ENCODE assay signal across 12 cellular contexts in the genomic region with DNA sequence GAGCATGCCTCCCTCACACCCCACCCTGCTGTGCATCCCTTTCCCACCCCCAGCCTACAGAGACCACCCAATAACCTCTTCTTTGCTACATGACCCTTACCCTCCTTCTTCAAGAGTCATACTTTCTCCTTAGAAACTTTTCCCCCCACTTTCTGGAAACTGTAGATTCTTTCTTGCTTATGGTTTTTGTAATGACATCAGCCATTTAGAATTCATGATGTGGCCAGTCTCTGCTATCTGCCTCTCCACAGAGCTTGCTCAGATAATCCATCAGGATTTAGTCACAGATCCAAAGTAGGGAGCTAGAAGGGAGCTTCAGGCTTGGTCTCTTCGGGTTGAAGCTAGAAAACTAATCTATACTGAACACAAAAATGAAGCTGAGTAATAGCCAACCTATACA. TPM values are rescaled to one million over a fixed set of nuclear protein-coding genes. Genes with fewer than 3 reads are reported as not detected.
DNase-seq lines count a peak whose midpoint lies in the region; ATAC-seq and TF ChIP-seq lines count a peak whose summit lies in the region.
"Had no signal": no experiment of that assay in that cellular context is flagged by ENCODE, and none has a peak within 500 bp of the region (broad histone marks: within the 10 kb centered on the region; RNA-seq: fewer than 3 reads in every experiment).

No MANE protein-coding gene starts in this region.

- CTCF ChIA-PET in HEK293 (lab: Yijun Ruan, JAX), result interaction anchor here (0.5 kb wide), 1 partner anchor 102 kb away, joined by 4 read pairs; no protein-coding TSS in a partner anchor

- H3K27ac ChIP-seq in CD4-positive, CD25-positive, alpha-beta regulatory T cell (ENCODE audit: insufficient read depth, low read length, poor library complexity, severe bottlenecking), result peak overlapping the region; percentile 78
- H3K27ac ChIP-seq in HEK293 (ENCODE audit: extremely low read depth, low read depth, low read length), result no peak overlapping the region
- H3K27ac ChIP-seq in right atrium auricular region, result no peak overlapping the region

- H3K27ac Mint-ChIP-seq in CD4-positive, CD25-positive, alpha-beta regulatory T cell, result peak overlapping the region; percentile 92 to 93 (median 92)
- H3K27ac Mint-ChIP-seq in stimulated activated naive B cell treated with anti-CD40 and anti-IgM and Interleukin-4, amounts not matched to agents 10 μg/mL and 1 μg/mL and 100 μg/mL, for 72 hours, result no peak overlapping the region
- H3K27ac Mint-ChIP-seq: brain, nephron progenitor cell had no signal

- DNase-seq in CD4-positive, CD25-positive, alpha-beta regulatory T cell, result no peak
- peak; percentile 80 for DNase-seq in adipocyte (ENCODE audit: low read depth)
- peak; percentile 66 for DNase-seq in kidney glomerular epithelial cell (lab: John Stamatoyannopoulos, UW)
- no peak for DNase-seq in stimulated activated naive B cell treated with anti-CD40 and anti-IgM and Interleukin-4, amounts not matched to agents 10 μg/mL and 1 μg/mL and 100 μg/mL, for 72 hours
- DNase-seq in NCI-H446 (lab: John Stamatoyannopoulos, UW), result no peak
- DNase-seq in right atrium auricular region (ENCODE audit: low spot score), result no peak
- no peak for DNase-seq in AML-193 (lab: John Stamatoyannopoulos, UW)
- DNase-seq: GF-D8, NCI-H2029 treated with DMSO at 0.1 percent for 48 hours, nephron progenitor cell had no signal

- H3K4me3 ChIP-seq in CD4-positive, CD25-positive, alpha-beta regulatory T cell (ENCODE audit: low read depth, low read length), result peak overlapping the region; percentile 19
- no peak overlapping the region for H3K4me3 ChIP-seq in HEK293 (ENCODE audit: low read depth, low read length)
- no peak overlapping the region for H3K4me3 ChIP-seq in adipocyte (ENCODE audit: low read length)
- no peak overlapping the region for H3K4me3 ChIP-seq in right atrium auricular region

- no peaks in the 10 kb centered on the region for H3K9me3 ChIP-seq in CD4-positive, CD25-positive, alpha-beta regulatory T cell (ENCODE audit: control insufficient read depth in 2 of 2, low read length in 2 of 2)
- no peaks in the 10 kb centered on the region for H3K9me3 ChIP-seq in HEK293 (ENCODE audit: control insufficient read depth, insufficient read depth, low read depth, low read length)
- H3K9me3 ChIP-seq in adipocyte (ENCODE audit: control insufficient read depth, low read length), result no peaks in the 10 kb centered on the region
- no peaks in the 10 kb centered on the region for H3K9me3 ChIP-seq in right atrium auricular region

- H3K27me3 ChIP-seq in CD4-positive, CD25-positive, alpha-beta regulatory T cell (ENCODE audit: control insufficient read depth, insufficient read depth, low read length), result no peaks in the 10 kb centered on the region
- H3K27me3 ChIP-seq in adipocyte (replicated peaks; ENCODE audit: control insufficient read depth, insufficient read depth, low read length), result no peaks in the 10 kb centered on the region
- H3K27me3 ChIP-seq in right atrium auricular region, result no peaks in the 10 kb centered on the region

- H3K36me3 Mint-ChIP-seq in CD4-positive, CD25-positive, alpha-beta regulatory T cell, result peaks cover 23% of the 10 kb centered on the region
- H3K36me3 Mint-ChIP-seq in stimulated activated naive B cell treated with anti-CD40 and anti-IgM and Interleukin-4, amounts not matched to agents 10 μg/mL and 1 μg/mL and 100 μg/mL, for 72 hours, result peaks cover 4 to 18% of the 10 kb centered on the region in 2 donors

- peaks cover 4% of the 10 kb centered on the region for H3K27me3 Mint-ChIP-seq in CD4-positive, CD25-positive, alpha-beta regulatory T cell
- no peaks in the 10 kb centered on the region for H3K27me3 Mint-ChIP-seq in stimulated activated naive B cell treated with anti-CD40 and anti-IgM and Interleukin-4, amounts not matched to agents 10 μg/mL and 1 μg/mL and 100 μg/mL, for 72 hours
- H3K27me3 Mint-ChIP-seq: brain had no signal

- no peak overlapping the region for H3K9ac ChIP-seq in adipocyte (ENCODE audit: low read length)

- peaks cover 13 to 70% (median 40%) of the 10 kb centered on the region in 4 donors for H3K4me1 Mint-ChIP-seq in CD4-positive, CD25-positive, alpha-beta regulatory T cell
- no peaks in the 10 kb centered on the region for H3K4me1 Mint-ChIP-seq in stimulated activated naive B cell treated with anti-CD40 and anti-IgM and Interleukin-4, amounts not matched to agents 10 μg/mL and 1 μg/mL and 100 μg/mL, for 72 hours
- H3K4me1 Mint-ChIP-seq: brain had no signal

- peaks cover 0 to 7% (median 1%) of the 10 kb centered on the region in 7 donors for H3K9me3 Mint-ChIP-seq in CD4-positive, CD25-positive, alpha-beta regulatory T cell
- H3K9me3 Mint-ChIP-seq in stimulated activated naive B cell treated with anti-CD40 and anti-IgM and Interleukin-4, amounts not matched to agents 10 μg/mL and 1 μg/mL and 100 μg/mL, for 72 hours, result peaks cover 1 to 3% of the 10 kb centered on the region in 2 donors

- H3K4me1 ChIP-seq in CD4-positive, CD25-positive, alpha-beta regulatory T cell (ENCODE audit: control insufficient read depth, insufficient read depth, low read length, poor library complexity, severe bottlenecking), result peaks cover 37% of the 10 kb centered on the region
- peaks cover 8% of the 10 kb centered on the region for H3K4me1 ChIP-seq in HEK293 (ENCODE audit: control insufficient read depth, insufficient read depth, low read length)
- peaks cover 12% of the 10 kb centered on the region for H3K4me1 ChIP-seq in adipocyte (ENCODE audit: control insufficient read depth, insufficient read depth, low read length)
- no peaks in the 10 kb centered on the region for H3K4me1 ChIP-seq in right atrium auricular region

- POLR2A ChIA-PET in HEK293 (lab: Yijun Ruan, JAX), result interaction anchor here (0.8 kb wide), 1 partner anchor 49 kb away, joined by 4 read pairs; a partner anchor contains a TSS

- H3K4me3 Mint-ChIP-seq in CD4-positive, CD25-positive, alpha-beta regulatory T cell, result peak overlapping the region; percentile 16 to 91 (median 35)
- no peak overlapping the region for H3K4me3 Mint-ChIP-seq in stimulated activated naive B cell treated with anti-CD40 and anti-IgM and Interleukin-4, amounts not matched to agents 10 μg/mL and 1 μg/mL and 100 μg/mL, for 72 hours
- H3K4me3 Mint-ChIP-seq: brain, nephron progenitor cell had no signal

- H3K36me3 ChIP-seq in CD4-positive, CD25-positive, alpha-beta regulatory T cell (ENCODE audit: control insufficient read depth, insufficient read depth, low read length), result peaks cover 6% of the 10 kb centered on the region
- H3K36me3 ChIP-seq in HEK293 (ENCODE audit: control insufficient read depth in 2 of 2, insufficient read depth in 1 of 2, low read length in 2 of 2) (peaks cover 0 to 3% of the 10 kb centered on the region in 2 experiments; a peak in 1 of 3 replicates), adipocyte (ENCODE audit: control insufficient read depth, insufficient read depth, low read length, severe bottlenecking) (no peaks in the 10 kb centered on the region), right atrium auricular region (no peaks in the 10 kb centered on the region)

- no peak for TF ChIP-seq CTCF in HEK293 (tag by site-specific recombination; IDR thresholded peaks at IDR 0.05)
- TF ChIP-seq CTCF in right atrium auricular region (IDR thresholded peaks at IDR 0.05), result no peak

- ATAC-seq in CD4-positive, CD25-positive, alpha-beta regulatory T cell (ENCODE audit: low read depth in 2 of 2), result no peak
- no peak for ATAC-seq in stimulated activated naive B cell treated with anti-CD40 and anti-IgM and Interleukin-4, amounts not matched to agents 10 μg/mL and 1 μg/mL and 100 μg/mL, for 72 hours (replicated peaks)

TF ChIP-seq in HEK293, 187 proteins besides CTCF, POLR2A, EP300 and RAD21:
- TF ChIP-seq PRDM1 (tag by site-specific recombination; IDR thresholded peaks at IDR 0.05) (peak; percentile 65), ZBTB17 (tag by site-specific recombination; IDR thresholded peaks at IDR 0.05) (peak; percentile 38; the same call in 1 of the 2 replicates), ZNF768 (tag by site-specific recombination; IDR thresholded peaks at IDR 0.05) (no peak)

RNA-seq across cellular contexts. Expression of a gene that starts 36.5 kb away (rescaled TPM):
- 46.8 TPM for total RNA-seq in CD4-positive, CD25-positive, alpha-beta regulatory T cell
- 10 to 100 TPM; 47.5 to 75.2 (median 51.4) TPM for polyA plus RNA-seq in CD4-positive, CD25-positive, alpha-beta regulatory T cell
- total RNA-seq in right atrium auricular region, result 10 to 100 TPM; 13.9 to 17.9 TPM

RNA-seq across cellular contexts. Expression of a gene that starts 48.7 kb away (rescaled TPM):
- total RNA-seq in CD4-positive, CD25-positive, alpha-beta regulatory T cell, result 584 TPM
- 100 to 1,000 TPM; 186 to 278 (median 203) TPM for polyA plus RNA-seq in CD4-positive, CD25-positive, alpha-beta regulatory T cell
- total RNA-seq in right atrium auricular region, result 10 to 100 TPM; 32.1 to 44.3 TPM

Comparison
In these comparisons a context has a peak if more than half of its experiments do, and no peak if none do; other contexts are left out.
1. DNase-seq: peak in adipocyte (single experiment) and kidney glomerular epithelial cell (single experiment); none in CD4-positive, CD25-positive, alpha-beta regulatory T cell (0 of 3), stimulated activated naive B cell treated with anti-CD40 and anti-IgM and Interleukin-4, amounts not matched to agents 10 μg/mL and 1 μg/mL and 100 μg/mL, for 72 hours (single experiment), NCI-H446 (0 of 2), right atrium auricular region (single experiment) and AML-193 (0 of 2).
2. H3K4me3 Mint-ChIP-seq: peak in CD4-positive, CD25-positive, alpha-beta regulatory T cell (4 of 4); none in stimulated activated naive B cell treated with anti-CD40 and anti-IgM and Interleukin-4, amounts not matched to agents 10 μg/mL and 1 μg/mL and 100 μg/mL, for 72 hours (0 of 2).
3. RNA of a gene that starts 48.7 kb away (total RNA-seq): 584 TPM in CD4-positive, CD25-positive, alpha-beta regulatory T cell (single experiment); 32.1 to 44.3 TPM in right atrium auricular region; every median in the first group is over 10 times any median in the second.